In genomic region chr1:234551032-234551378, GRCh38 we compare ENCODE assay signal across 1 cellular context.
A peak's percentile ranks its signal among the peaks of the same experiment; 100 is the strongest.
TF ChIP-seq lines count a peak whose summit lies in the region.

No MANE protein-coding gene starts in this region.

TF ChIP-seq in K562, 482 proteins besides CTCF, POLR2A, EP300 and RAD21:
- TF ChIP-seq TEAD4 (IDR thresholded peaks at IDR 0.05; ENCODE audit: low read length) (no peak), TEAD4 (CRISPR knock-in tag; IDR thresholded peaks at IDR 0.05; ENCODE audit: borderline replicate concordance) (0 out of 2 replicates have a peak, but pooled peaks have one; percentile 13), ELF1 (tag; IDR thresholded peaks at IDR 0.05) (no peak), POLR2B (IDR thresholded peaks at IDR 0.05; ENCODE audit: low read depth, partially characterized antibody) (no peak), FOXM1 (IDR thresholded peaks at IDR 0.05; ENCODE audit: low read depth) (no peak), FOXM1 (CRISPR knock-in tag; IDR thresholded peaks at IDR 0.05; ENCODE audit: low read depth) (no peak), DDX20 (tag; IDR thresholded peaks at IDR 0.05; ENCODE audit: low read depth) (no peak), FOXJ2 (tag; IDR thresholded peaks at IDR 0.05) (no peak), MLX (CRISPR knock-in tag; conservative IDR thresholded peaks at IDR 0.05) (no peak)
